Comparison of ENCODE assay signal across 7 cellular contexts in the genomic region with DNA sequence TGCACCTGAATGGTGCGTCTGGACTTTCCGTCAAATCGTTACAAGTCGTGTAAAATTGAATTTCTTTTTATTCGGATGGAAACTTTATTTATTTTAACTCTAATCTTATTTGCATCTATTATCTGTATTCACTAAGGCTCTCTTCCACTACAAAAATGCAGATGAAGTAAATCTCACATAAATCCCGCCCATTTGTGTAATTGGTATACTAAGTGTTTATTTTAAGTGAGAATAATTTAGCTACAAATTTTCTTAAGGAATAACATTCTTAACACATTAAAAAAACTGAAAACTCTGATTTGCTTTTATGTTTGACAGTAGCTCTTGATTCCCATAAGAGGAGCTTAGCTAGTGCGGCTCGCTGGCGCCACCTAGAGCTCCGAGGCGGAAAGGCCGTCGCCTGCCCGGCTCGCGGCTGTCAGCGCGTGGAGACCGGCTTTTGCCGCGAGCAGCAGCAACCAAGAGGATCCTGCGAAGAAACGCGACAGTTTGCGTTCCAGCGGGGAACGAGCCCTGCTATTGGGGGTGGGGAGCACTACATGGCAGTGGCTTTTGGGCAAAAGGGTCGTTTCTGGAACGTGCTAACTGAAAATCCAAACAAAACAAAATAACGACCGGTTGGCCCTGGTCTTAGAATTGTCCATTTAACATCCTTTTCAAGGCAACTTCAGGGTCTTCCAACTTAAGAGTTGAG. TPM values are rescaled to one million over a fixed set of nuclear protein-coding genes. Genes with fewer than 3 reads are reported as not detected.
DNase-seq lines count a peak whose midpoint lies in the region; ATAC-seq and TF ChIP-seq lines count a peak whose summit lies in the region.

No MANE protein-coding gene starts in this region.

- peak; percentile 96 for TF ChIP-seq CTCF in GM12873 (IDR thresholded peaks at IDR 0.05; ENCODE audit: insufficient read depth, low read depth, low read length, missing control alignments)
- peak; percentile 98 for TF ChIP-seq CTCF in activated CD8-positive, alpha-beta T cell treated with anti-CD3 and anti-CD28 coated beads for 36 hours (IDR thresholded peaks at IDR 0.05)

- DNase-seq in NCI-H526 treated with DMSO at 0.1 percent for 48 hours (lab: John Stamatoyannopoulos, UW) (peak; percentile 76), medulla oblongata (ENCODE audit: extremely low spot score) (peak; percentile 86)
- DNase-seq in activated CD8-positive, alpha-beta T cell treated with anti-CD3 and anti-CD28 coated beads for 36 hours, result peak; percentile 92
- peak; percentile 70 for DNase-seq in effector CD8-positive, alpha-beta T cell (lab: John Stamatoyannopoulos, UW)
- DNase-seq in stimulated activated CD8-positive, alpha-beta memory T cell treated with anti-CD3 and anti-CD28 coated beads, Interleukin-15, amount 100 ng/mL, for 24 hours (ENCODE audit: low read depth), result peak; percentile 88

- H3K27me3 Mint-ChIP-seq in activated CD8-positive, alpha-beta T cell treated with anti-CD3 and anti-CD28 coated beads for 36 hours, result peaks cover 63% of the 10 kb centered on the region

- CTCF ChIA-PET in activated CD8-positive, alpha-beta T cell treated with anti-CD3 and anti-CD28 coated beads for 36 hours (lab: Charles Lee), result interaction anchor here (0.7 to 2.9 kb wide), 50 partner anchors 9 to 1755 kb away, joined by 3 to 36 read pairs (median 4); partner anchors contain the start of gene OLA1

- H3K9me3 Mint-ChIP-seq in activated CD8-positive, alpha-beta T cell treated with anti-CD3 and anti-CD28 coated beads for 36 hours, result no peaks in the 10 kb centered on the region

- peak; percentile 51 for ATAC-seq in HG03095 (IDR thresholded peaks at IDR 0.05; ENCODE audit: unreplicated experiment)
- peak; percentile 70 for ATAC-seq in activated CD8-positive, alpha-beta T cell treated with anti-CD3 and anti-CD28 coated beads for 36 hours

- intact Hi-C loops in activated CD8-positive, alpha-beta T cell treated with anti-CD3 and anti-CD28 coated beads for 36 hours (cut with micrococcal nuclease), result loop anchor here (5.0 to 10.0 kb wide), 3 partner anchors 204 to 939 kb away; partner anchors contain the start of gene SP3

- H3K27ac Mint-ChIP-seq in activated CD8-positive, alpha-beta T cell treated with anti-CD3 and anti-CD28 coated beads for 36 hours, result no peak overlapping the region

- no peaks in the 10 kb centered on the region for H3K36me3 Mint-ChIP-seq in activated CD8-positive, alpha-beta T cell treated with anti-CD3 and anti-CD28 coated beads for 36 hours (ENCODE audit: low read depth)

- H3K4me3 Mint-ChIP-seq in activated CD8-positive, alpha-beta T cell treated with anti-CD3 and anti-CD28 coated beads for 36 hours, result peak overlapping the region; percentile 60

- peaks cover 29% of the 10 kb centered on the region for H3K4me1 Mint-ChIP-seq in activated CD8-positive, alpha-beta T cell treated with anti-CD3 and anti-CD28 coated beads for 36 hours (ENCODE audit: low read depth)

- POLR2A ChIA-PET in activated CD8-positive, alpha-beta T cell treated with anti-CD3 and anti-CD28 coated beads for 36 hours (lab: Charles Lee), result interaction anchor here (1.0 to 1.5 kb wide), 2 partner anchors 12 to 102 kb away, joined by 3 read pairs; no protein-coding TSS in a partner anchor

RNA-seq across cellular contexts. Expression of gene SP9, which starts 6.7 kb away (rescaled TPM):
- total RNA-seq in activated CD8-positive, alpha-beta T cell treated with anti-CD3 and anti-CD28 coated beads for 36 hours, result not detected

RNA-seq across cellular contexts. Expression of gene SCRN3, which starts 54.1 kb away (rescaled TPM):
- 10 to 100 TPM; 12.9 to 13.7 TPM for total RNA-seq in activated CD8-positive, alpha-beta T cell treated with anti-CD3 and anti-CD28 coated beads for 36 hours

Comparison
In these comparisons a context has a peak if more than half of its experiments do, and no peak if none do; other contexts are left out.
1. Peak in every context shown above with its lines: DNase-seq and ATAC-seq.